In the genomic region with DNA sequence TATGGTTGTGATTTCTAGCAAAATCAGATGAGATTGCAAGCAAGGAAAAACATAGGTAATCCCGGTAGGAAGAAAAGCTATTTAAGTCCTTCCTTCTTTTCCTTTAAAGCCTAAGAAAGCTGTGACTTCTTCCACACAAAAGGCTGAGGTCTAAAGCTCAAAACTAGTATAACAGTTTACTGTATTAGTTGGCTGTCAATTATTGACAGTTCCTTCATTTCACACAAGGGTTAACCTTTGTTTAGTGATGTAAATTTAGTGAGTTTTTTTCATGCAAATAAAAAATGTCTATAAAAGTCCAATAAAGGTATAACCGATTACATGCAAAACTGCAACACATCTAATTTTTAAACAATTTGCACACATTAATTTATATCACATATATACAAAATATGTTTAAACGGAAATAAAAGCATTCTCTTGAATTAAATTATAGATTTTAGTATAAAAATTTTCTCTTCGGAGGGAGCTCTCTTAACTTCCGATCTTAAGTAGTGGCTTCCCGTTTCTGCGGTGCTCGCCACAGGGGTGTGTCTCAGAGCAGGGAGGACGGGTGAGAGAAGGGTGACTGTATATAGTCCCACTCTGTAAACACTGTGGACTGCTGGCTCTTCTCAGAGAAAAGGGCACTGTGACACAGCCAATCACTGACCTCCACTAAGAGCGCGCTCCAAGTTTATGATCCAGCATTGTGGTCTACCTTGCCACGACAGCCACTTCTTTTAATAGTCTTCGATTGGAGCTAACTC, we compare ENCODE assay signal across 27 cellular contexts. TPM values are rescaled to one million over a fixed set of nuclear protein-coding genes. Genes with fewer than 3 reads are reported as not detected.
A peak's percentile ranks its signal among the peaks of the same experiment; 100 is the strongest.
DNase-seq lines count a peak whose midpoint lies in the region; ATAC-seq and TF ChIP-seq lines count a peak whose summit lies in the region.
"Had no signal": no experiment of that assay in that cellular context is flagged by ENCODE, and none has a peak within 500 bp of the region (broad histone marks: within the 10 kb centered on the region; RNA-seq: fewer than 3 reads in every experiment).

No MANE protein-coding gene starts in this region.

- DNase-seq in A673 (ENCODE audit: low spot score) (peak; percentile 41), Kasumi-1 (lab: John Stamatoyannopoulos, UW) (peak; percentile 46 to 61), NCI-H526 treated with DMSO at 0.1 percent for 48 hours (lab: John Stamatoyannopoulos, UW) (peak; percentile 24), colonic mucosa (peak; percentile 39), tibial nerve (ENCODE audit: low spot score in 2 of 2) (no peak)
- DNase-seq in activated effector memory CD4-positive, alpha-beta T cell treated with Interleukin-2 at 50 U/mL for 16 hours, result no peak
- DNase-seq: CD8-positive, alpha-beta memory T cell; DMS53; GF-D8; GM23248; H9; HFFc6; KG1; NCI-H1092; NCI-H1436 treated with DMSO at 0.1 percent for 48 hours; NCI-H2029; NCI-H226; NCI-H510A treated with DMSO at 0.1 percent for 48 hours; NCI-H82; Right ventricle myocardium superior had no signal

- H3K27ac ChIP-seq in A673 (ENCODE audit: low read depth, low read length, poor library complexity, severe bottlenecking), result no peak overlapping the region
- no peak overlapping the region for H3K27ac ChIP-seq in colonic mucosa
- H3K27ac ChIP-seq in tibial nerve, result no peak overlapping the region
- H3K27ac ChIP-seq: C4-2B, GM23248, HL-60 had no signal

- H3K4me1 ChIP-seq in A673 (ENCODE audit: insufficient read depth, low read length, poor library complexity, severe bottlenecking), result no peaks in the 10 kb centered on the region
- no peaks in the 10 kb centered on the region for H3K4me1 ChIP-seq in colonic mucosa
- H3K4me1 ChIP-seq in tibial nerve, result no peaks in the 10 kb centered on the region

- 87 to 92% methylated on average over 13 of the region's 13 CpGs for WGBS in tibial nerve, 2 donors

- no TSS peak for BruUV-seq in A673 (replicated peaks; lab: Mats Ljungman, UMichigan)

- intact Hi-C loops in A673 (cut with micrococcal nuclease; ENCODE audit: unreplicated experiment), result no loop called here
- intact Hi-C loops in colonic mucosa (cut with DNase I), result no loop called here

- H3K4me3 ChIP-seq in A673 (ENCODE audit: low read depth, low read length, poor library complexity, severe bottlenecking) (no peak overlapping the region), colonic mucosa (no peak overlapping the region), tibial nerve (no peak overlapping the region)
- H3K4me3 ChIP-seq: GM23248 had no signal

- POLR2A ChIA-PET in A673 (lab: Charles Lee; ENCODE audit: low non-redundant PET), result no interaction called here

- no peak overlapping the region for H3K9ac ChIP-seq in colonic mucosa (ENCODE audit: low read depth in 2 of 2, low read length in 2 of 2)
- H3K9ac ChIP-seq: GM23248 had no signal

- TF ChIP-seq CTCF in A673 (conservative IDR thresholded peaks at IDR 0.05; ENCODE audit: low read depth, low read length) (no peak), colonic mucosa (IDR thresholded peaks at IDR 0.05) (no peak), tibial nerve (IDR thresholded peaks at IDR 0.05) (no peak)

- H3K9me3 ChIP-seq in A673 (ENCODE audit: low read depth, low read length, poor library complexity, severe bottlenecking) (no peaks in the 10 kb centered on the region), colonic mucosa (no peaks in the 10 kb centered on the region), tibial nerve (no peaks in the 10 kb centered on the region)

- no peak for TF ChIP-seq POLR2A in tibial nerve (IDR thresholded peaks at IDR 0.05)

- H3K36me3 ChIP-seq in A673 (ENCODE audit: insufficient read depth, low read length, poor library complexity, severe bottlenecking) (no peaks in the 10 kb centered on the region), colonic mucosa (no peaks in the 10 kb centered on the region), tibial nerve (no peaks in the 10 kb centered on the region)

- H3K27me3 ChIP-seq in A673 (replicated peaks; ENCODE audit: insufficient read depth, low read depth, low read length, poor library complexity) (no peaks in the 10 kb centered on the region), colonic mucosa (no peaks in the 10 kb centered on the region), tibial nerve (no peaks in the 10 kb centered on the region)

- CTCF ChIA-PET in A673 (lab: Charles Lee), result no interaction called here

- ATAC-seq in HG03469 (IDR thresholded peaks at IDR 0.05; ENCODE audit: unreplicated experiment) (no peak), GM21528 (IDR thresholded peaks at IDR 0.05; ENCODE audit: low FRiP score, unreplicated experiment) (no peak)

- no peak for TF ChIP-seq EP300 in tibial nerve (IDR thresholded peaks at IDR 0.05)

RNA-seq across cellular contexts. Expression of a gene that starts 33.4 kb away (rescaled TPM):
- total RNA-seq in A673 (2021), result not detected in 2 replicates
- 1 to 10 TPM; 1.7 to 2.8 TPM for total RNA-seq in colonic mucosa
- not detected for total RNA-seq in tibial nerve
- total RNA-seq: A172; CD8-positive, alpha-beta memory T cell; GM23248; H9; HFFc6; OCI-LY7; Right ventricle myocardium superior; RPMI7951 had no signal

RNA-seq across cellular contexts. Expression of a gene that starts 59.3 kb away (rescaled TPM):
- 5.7 and 6.0 TPM in 2 replicates for total RNA-seq in A673 (2021)
- total RNA-seq in colonic mucosa, result 1 to 10 TPM; 5.7 to 7.5 TPM
- 1 to 10 TPM in 3 of 4 donors, under 1 TPM in 1; 0.98 to 2.1 (median 1.5) TPM for total RNA-seq in tibial nerve
- total RNA-seq: HFFc6 had no signal

Comparison
In these comparisons a context has a peak if more than half of its experiments do, and no peak if none do; other contexts are left out.
1. DNase-seq: peak in A673 (single experiment), Kasumi-1 (2 of 2), NCI-H526 treated with DMSO at 0.1 percent for 48 hours (single experiment) and colonic mucosa (single experiment); none in tibial nerve (0 of 2) and activated effector memory CD4-positive, alpha-beta T cell treated with Interleukin-2 at 50 U/mL for 16 hours (single experiment).